Comparison of ENCODE assay signal across 8 cellular contexts in the genomic region with DNA sequence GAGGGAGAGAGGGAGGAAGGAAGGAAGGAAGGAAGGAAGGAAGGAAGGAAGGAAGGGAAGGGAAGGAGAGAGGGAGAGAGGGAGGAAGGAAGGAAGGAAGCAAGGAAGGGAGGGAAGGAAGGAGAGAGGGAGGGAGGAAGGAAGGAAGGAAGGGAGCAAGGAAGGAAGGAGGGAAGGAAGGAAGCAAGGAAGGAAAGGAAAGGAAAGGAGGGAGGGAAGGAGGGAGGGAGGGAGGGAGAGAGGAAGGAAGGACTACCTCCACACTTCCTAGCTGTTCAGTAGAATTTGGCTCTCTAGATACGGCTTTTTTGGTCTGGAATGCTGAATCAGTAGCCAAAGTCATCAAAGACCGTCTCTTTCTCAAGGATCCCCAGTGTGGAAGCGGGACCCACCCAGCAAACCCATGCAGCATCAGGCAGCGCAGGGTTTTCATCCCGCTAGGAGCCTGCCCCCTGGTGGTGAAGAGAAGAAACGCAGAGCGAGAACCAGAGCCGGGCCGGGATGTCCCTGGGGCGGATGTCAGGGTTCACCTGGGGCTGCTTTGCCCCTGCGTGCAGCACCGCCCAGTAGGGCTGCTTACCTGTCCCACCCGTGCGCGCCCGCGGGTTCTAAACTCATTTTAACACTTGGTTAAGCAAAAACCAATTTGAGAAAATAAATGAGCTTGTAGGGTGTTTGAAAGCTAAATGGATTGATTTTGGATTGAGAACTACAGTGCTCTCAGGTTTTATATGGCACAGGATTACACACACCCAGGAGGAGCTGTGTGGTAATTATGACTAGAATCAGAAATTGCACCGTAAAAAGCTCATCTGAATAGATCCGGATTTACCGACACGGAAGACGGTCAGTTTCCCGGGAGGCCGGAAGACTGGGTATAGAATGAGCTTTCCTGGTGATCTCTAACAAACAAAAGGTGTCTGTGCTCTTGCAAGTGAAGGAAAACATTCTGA. TPM values are rescaled to one million over a fixed set of nuclear protein-coding genes. Genes with fewer than 3 reads are reported as not detected.
DNase-seq lines count a peak whose midpoint lies in the region; ATAC-seq, FAIRE-seq and TF ChIP-seq lines count a peak whose summit lies in the region.

No MANE protein-coding gene starts in this region.

- peak; percentile 88 for TF ChIP-seq RAD21 in IMR-90 (IDR thresholded peaks at IDR 0.05; ENCODE audit: low read length)

- 15% methylated on average over 8 of the region's 24 CpGs; no CpG with 5 or more reads in 1 of the 2 experiments for WGBS in IMR-90 (ENCODE audit: extremely low coverage in 2 of 2, insufficient read length in 1 of 2), 2 experiments
- 15% methylated on average over 24 of the region's 24 CpGs for WGBS in smooth muscle cell (ENCODE audit: low lambda C conversion rate)

- no peaks in the 10 kb centered on the region for H3K9me3 Mint-ChIP-seq in activated naive CD8-positive, alpha-beta T cell treated with anti-CD3 and anti-CD28 coated beads, Interleukin-2, amount 50 U/mL, for 24 hours

- TF ChIP-seq POLR2A in GM12892 (IDR thresholded peaks at IDR 0.05; ENCODE audit: low read depth, low read length) (no peak), IMR-90 (IDR thresholded peaks at IDR 0.05; ENCODE audit: low read depth, low read length) (no peak), GM18505 (IDR thresholded peaks at IDR 0.05; ENCODE audit: borderline replicate concordance, extremely low read depth, insufficient read depth, insufficient read length) (no peak)

- H3K56ac ChIP-seq in IMR-90 (ENCODE audit: extremely low read depth, insufficient read depth, low read length), result no peak overlapping the region

- H3K9ac ChIP-seq in IMR-90 (ENCODE audit: low read depth, low read length), result no peak overlapping the region
- H3K9ac ChIP-seq in SU-DHL-6 (ENCODE audit: low read length), result no peak overlapping the region
- H3K9ac ChIP-seq in smooth muscle cell (ENCODE audit: low read depth), result no peak overlapping the region

- H2BK120ac ChIP-seq in IMR-90 (ENCODE audit: low read depth, low read length), result no peak overlapping the region

- H3K36me3 ChIP-seq in A673 (ENCODE audit: insufficient read depth, low read length, poor library complexity, severe bottlenecking), result no peaks in the 10 kb centered on the region
- no peaks in the 10 kb centered on the region for H3K36me3 ChIP-seq in IMR-90 (ENCODE audit: control insufficient read depth, insufficient read depth, low read length)
- H3K36me3 ChIP-seq in SU-DHL-6 (ENCODE audit: low read length), result no peaks in the 10 kb centered on the region
- H3K36me3 ChIP-seq in smooth muscle cell (ENCODE audit: low read depth), result no peaks in the 10 kb centered on the region

- H3K36me3 Mint-ChIP-seq in activated naive CD8-positive, alpha-beta T cell treated with anti-CD3 and anti-CD28 coated beads, Interleukin-2, amount 50 U/mL, for 24 hours (ENCODE audit: low read depth), result no peaks in the 10 kb centered on the region

- H3K23ac ChIP-seq in IMR-90 (ENCODE audit: low read depth, low read length), result no peak overlapping the region

- TF ChIP-seq CTCF in A673 (conservative IDR thresholded peaks at IDR 0.05; ENCODE audit: low read depth, low read length) (peak; percentile 87), IMR-90 (conservative IDR thresholded peaks at IDR 0.05; ENCODE audit: low read depth, low read length) (peak; percentile 77), SU-DHL-6 (IDR thresholded peaks at IDR 0.05; ENCODE audit: insufficient read depth, low read length, poor library complexity, severe bottlenecking) (peak; percentile 58), smooth muscle cell (IDR thresholded peaks at IDR 0.05; ENCODE audit: borderline replicate concordance, insufficient read depth, poor library complexity, severe bottlenecking) (peak; percentile 92)

- H3K9me1 ChIP-seq in IMR-90 (ENCODE audit: insufficient read depth, low read length), result no peaks in the 10 kb centered on the region

- intact Hi-C loops in A673 (cut with micrococcal nuclease; ENCODE audit: unreplicated experiment) (loop anchor here (1.0 to 2.0 kb wide), 3 partner anchors 256 to 569 kb away; no protein-coding TSS in a partner anchor), IMR-90 (cut with micrococcal nuclease) (loop anchor here (1.0 to 10.0 kb wide), 4 partner anchors 256 to 690 kb away; partner anchors contain the start of gene HJURP)

- no peak overlapping the region for H4K8ac ChIP-seq in IMR-90 (ENCODE audit: low read depth in 2 of 2, low read length in 2 of 2)

- no peaks in the 10 kb centered on the region for H3K27me3 ChIP-seq in A673 (replicated peaks; ENCODE audit: insufficient read depth, low read depth, low read length, poor library complexity)
- H3K27me3 ChIP-seq in IMR-90 (ENCODE audit: control insufficient read depth, insufficient read depth, low read length), result no peaks in the 10 kb centered on the region; the same call in 1 of the 2 replicates
- no peaks in the 10 kb centered on the region; the same call in 1 of the 2 replicates for H3K27me3 ChIP-seq in SU-DHL-6 (ENCODE audit: low read length)
- peaks cover 5% of the 10 kb centered on the region for H3K27me3 ChIP-seq in smooth muscle cell (ENCODE audit: low read depth)

- no peaks in the 10 kb centered on the region for H3K79me1 ChIP-seq in IMR-90 (ENCODE audit: low read depth in 1 of 2, low read length in 2 of 2)

- peak overlapping the region; percentile 63 for H2AFZ ChIP-seq in IMR-90 (replicated peaks; ENCODE audit: low read length, poor library complexity)
- no peak overlapping the region for H2AFZ ChIP-seq in SU-DHL-6 (ENCODE audit: low read depth, low read length, severe bottlenecking)
- no peak overlapping the region for H2AFZ ChIP-seq in smooth muscle cell (ENCODE audit: low read depth)

- CTCF ChIA-PET in A673 (lab: Charles Lee), result interaction anchor here (0.5 to 1.8 kb wide), 10 partner anchors 9 to 603 kb away, joined by 3 to 11 read pairs (median 4); no protein-coding TSS in a partner anchor
- CTCF ChIA-PET in IMR-90 (lab: Yijun Ruan, JAX), result interaction anchor here (0.6 to 1.6 kb wide), 13 partner anchors 10 to 573 kb away, joined by 3 to 8 read pairs (median 3); no protein-coding TSS in a partner anchor

- H2BK5ac ChIP-seq in IMR-90 (ENCODE audit: low read depth, low read length, poor library complexity, severe bottlenecking), result no peak overlapping the region

- H3K14ac ChIP-seq in IMR-90 (replicated peaks; ENCODE audit: low read depth, low read length), result no peak overlapping the region

- H3K9me3 ChIP-seq in A673 (ENCODE audit: low read depth, low read length, poor library complexity, severe bottlenecking), result no peaks in the 10 kb centered on the region
- no peaks in the 10 kb centered on the region for H3K9me3 ChIP-seq in IMR-90 (ENCODE audit: control insufficient read depth, insufficient read depth, low read length)
- no peaks in the 10 kb centered on the region for H3K9me3 ChIP-seq in SU-DHL-6 (ENCODE audit: insufficient read depth, low read length)
- H3K9me3 ChIP-seq in smooth muscle cell (replicated peaks; ENCODE audit: low read depth), result no peaks in the 10 kb centered on the region

- H3K79me2 ChIP-seq in SU-DHL-6 (ENCODE audit: insufficient read depth, low read length) (no peaks in the 10 kb centered on the region), smooth muscle cell (ENCODE audit: low read depth) (no peaks in the 10 kb centered on the region)

- H2AK9ac ChIP-seq in IMR-90 (replicated peaks; ENCODE audit: low read depth, low read length, poor library complexity), result no peak overlapping the region

- H4K20me1 ChIP-seq in IMR-90 (ENCODE audit: insufficient read depth, low read length), result no peaks in the 10 kb centered on the region
- H4K20me1 ChIP-seq in SU-DHL-6 (ENCODE audit: low read depth, low read length), result no peaks in the 10 kb centered on the region
- no peaks in the 10 kb centered on the region for H4K20me1 ChIP-seq in smooth muscle cell (ENCODE audit: low read depth)

- FAIRE-seq in GM12892 (lab: Jason Lieb, UNC), result no peak

- H3K4me2 ChIP-seq in IMR-90 (ENCODE audit: low read depth, low read length), result no peak overlapping the region
- H3K4me2 ChIP-seq in SU-DHL-6 (ENCODE audit: low read depth, low read length, poor library complexity, severe bottlenecking), result no peak overlapping the region
- no peak overlapping the region for H3K4me2 ChIP-seq in smooth muscle cell

- H3K9me2 ChIP-seq in SU-DHL-6 (replicated peaks; ENCODE audit: insufficient read depth, low read length), result no peaks in the 10 kb centered on the region

- in situ Hi-C loops in IMR-90 (cut with MboI; ENCODE audit: low sequenced_read_pairs), result loop anchor here (5.0 to 25.0 kb wide), 3 partner anchors 408 to 1042 kb away; no protein-coding TSS in a partner anchor

- H4K91ac ChIP-seq in IMR-90 (ENCODE audit: insufficient read depth, low read depth, low read length), result no peak overlapping the region

- H3K27ac ChIP-seq in A673 (ENCODE audit: low read depth, low read length, poor library complexity, severe bottlenecking) (no peak overlapping the region), IMR-90 (ENCODE audit: insufficient read depth, low read length) (no peak overlapping the region), SU-DHL-6 (ENCODE audit: low read depth, low read length) (no peak overlapping the region), smooth muscle cell (ENCODE audit: low read depth) (no peak overlapping the region)

- H3K4me3 ChIP-seq in A673 (ENCODE audit: low read depth, low read length, poor library complexity, severe bottlenecking) (no peak overlapping the region), IMR-90 (ENCODE audit: insufficient read depth, low read depth, low read length) (no peak overlapping the region), SU-DHL-6 (ENCODE audit: insufficient read depth, low read length, poor library complexity, severe bottlenecking) (no peak overlapping the region), smooth muscle cell (no peak overlapping the region)

- POLR2A ChIA-PET in A673 (lab: Charles Lee; ENCODE audit: low non-redundant PET) (no interaction called here), IMR-90 (lab: Charles Lee; ENCODE audit: unreplicated experiment) (no interaction called here)

- peaks cover 22% of the 10 kb centered on the region for H3K27me3 Mint-ChIP-seq in activated naive CD8-positive, alpha-beta T cell treated with anti-CD3 and anti-CD28 coated beads, Interleukin-2, amount 50 U/mL, for 24 hours

- H4K5ac ChIP-seq in IMR-90 (ENCODE audit: low read depth, low read length), result no peak overlapping the region

- ATAC-seq in IMR-90 (ENCODE audit: low read depth) (peak; percentile 95), GM18505 (IDR thresholded peaks at IDR 0.05; ENCODE audit: unreplicated experiment) (no peak)
- ATAC-seq in activated naive CD8-positive, alpha-beta T cell treated with anti-CD3 and anti-CD28 coated beads, Interleukin-2, amount 50 U/mL, for 24 hours, result peak; percentile 70

- H3K18ac ChIP-seq in IMR-90 (ENCODE audit: low read depth, low read length), result no peak overlapping the region

- H3K4me1 ChIP-seq in A673 (ENCODE audit: insufficient read depth, low read length, poor library complexity, severe bottlenecking) (no peaks in the 10 kb centered on the region), IMR-90 (ENCODE audit: control insufficient read depth, insufficient read depth, low read length) (no peaks in the 10 kb centered on the region), smooth muscle cell (ENCODE audit: low read depth) (peaks cover 5% of the 10 kb centered on the region)

- dilution Hi-C loops in IMR-90 (cut with HindIII; ENCODE audit: low sequenced_read_pairs, unreplicated experiment), result no loop called here

- H2BK20ac ChIP-seq in IMR-90 (ENCODE audit: low read depth, low read length), result no peak overlapping the region

- DNase-seq in A673 (ENCODE audit: low spot score) (peak; percentile 78), GM12892 (ENCODE audit: insufficient read length) (peak; percentile 67), IMR-90 (peak; percentile 59), hepatic stellate cell (ENCODE audit: low spot score) (peak; percentile 85), smooth muscle cell (lab: John Stamatoyannopoulos, UW; ENCODE audit: unreplicated experiment) (peak; percentile 35)
- peak; percentile 79 for DNase-seq in activated naive CD8-positive, alpha-beta T cell treated with anti-CD3 and anti-CD28 coated beads, Interleukin-2, amount 50 U/mL, for 24 hours

- BruUV-seq in A673 (replicated peaks; lab: Mats Ljungman, UMichigan) (no TSS peak), IMR-90 (replicated peaks; lab: Mats Ljungman, UMichigan) (no TSS peak)

- H3K4me1 Mint-ChIP-seq in activated naive CD8-positive, alpha-beta T cell treated with anti-CD3 and anti-CD28 coated beads, Interleukin-2, amount 50 U/mL, for 24 hours, result no peaks in the 10 kb centered on the region

- H3K27ac Mint-ChIP-seq in activated naive CD8-positive, alpha-beta T cell treated with anti-CD3 and anti-CD28 coated beads, Interleukin-2, amount 50 U/mL, for 24 hours, result no peak overlapping the region

- H3F3A ChIP-seq in SU-DHL-6 (ENCODE audit: insufficient read depth), result no peaks in the 10 kb centered on the region
- H3F3A ChIP-seq in smooth muscle cell (ENCODE audit: low read depth), result no peaks in the 10 kb centered on the region

- 0 out of 2 replicates have a peak overlapping the region, but pooled peaks have one; percentile 19 for H3K4ac ChIP-seq in IMR-90 (ENCODE audit: low read depth, low read length)

- no peak overlapping the region for H3K4me3 Mint-ChIP-seq in activated naive CD8-positive, alpha-beta T cell treated with anti-CD3 and anti-CD28 coated beads, Interleukin-2, amount 50 U/mL, for 24 hours

- no peak overlapping the region for H2BK15ac ChIP-seq in IMR-90 (ENCODE audit: low read depth, low read length)

- peak overlapping the region; percentile 74 for H2AK5ac ChIP-seq in IMR-90 (ENCODE audit: low read depth, low read length)

RNA-seq across cellular contexts. Expression of gene ARL4C, which starts 48.1 kb away (rescaled TPM):
- 3.0 and 3.5 TPM in 2 replicates for total RNA-seq in A673 (2021)
- 1.4 TPM for polyA plus RNA-seq in GM12892 (2012; ENCODE audit: missing spikeins)
- total RNA-seq in IMR-90 (2012; rRNA removed), result 7.7 and 12.5 TPM in 2 replicates
- 8.2 and 8.7 TPM in 2 replicates for polyA plus RNA-seq in IMR-90 (2012; rRNA removed)
- 4.8 and 7.4 TPM in 2 replicates for polyA plus RNA-seq in IMR-90 (2012; cell fraction: cytosol; rRNA removed)
- polyA plus RNA-seq in IMR-90 (2012; cell fraction: nucleus; rRNA removed; ENCODE audit: low replicate concordance), result 6.5 and 6.7 TPM in 2 replicates
- 8.0 and 9.1 TPM in 2 replicates for total RNA-seq in smooth muscle cell
- 9.5 and 18.3 TPM in 2 replicates for polyA plus RNA-seq in smooth muscle cell

Comparison
In these comparisons a context has a peak if more than half of its experiments do, and no peak if none do; other contexts are left out.
1. DNase-seq: peak in every context shown above with its lines; median percentile 85 in hepatic stellate cell; 79 in activated naive CD8-positive, alpha-beta T cell treated with anti-CD3 and anti-CD28 coated beads, Interleukin-2, amount 50 U/mL, for 24 hours; 78 in A673; 67 in GM12892; 59 in IMR-90; 35 in smooth muscle cell.